Comparison of ENCODE assay signal across 1 cellular context in the genomic region with DNA sequence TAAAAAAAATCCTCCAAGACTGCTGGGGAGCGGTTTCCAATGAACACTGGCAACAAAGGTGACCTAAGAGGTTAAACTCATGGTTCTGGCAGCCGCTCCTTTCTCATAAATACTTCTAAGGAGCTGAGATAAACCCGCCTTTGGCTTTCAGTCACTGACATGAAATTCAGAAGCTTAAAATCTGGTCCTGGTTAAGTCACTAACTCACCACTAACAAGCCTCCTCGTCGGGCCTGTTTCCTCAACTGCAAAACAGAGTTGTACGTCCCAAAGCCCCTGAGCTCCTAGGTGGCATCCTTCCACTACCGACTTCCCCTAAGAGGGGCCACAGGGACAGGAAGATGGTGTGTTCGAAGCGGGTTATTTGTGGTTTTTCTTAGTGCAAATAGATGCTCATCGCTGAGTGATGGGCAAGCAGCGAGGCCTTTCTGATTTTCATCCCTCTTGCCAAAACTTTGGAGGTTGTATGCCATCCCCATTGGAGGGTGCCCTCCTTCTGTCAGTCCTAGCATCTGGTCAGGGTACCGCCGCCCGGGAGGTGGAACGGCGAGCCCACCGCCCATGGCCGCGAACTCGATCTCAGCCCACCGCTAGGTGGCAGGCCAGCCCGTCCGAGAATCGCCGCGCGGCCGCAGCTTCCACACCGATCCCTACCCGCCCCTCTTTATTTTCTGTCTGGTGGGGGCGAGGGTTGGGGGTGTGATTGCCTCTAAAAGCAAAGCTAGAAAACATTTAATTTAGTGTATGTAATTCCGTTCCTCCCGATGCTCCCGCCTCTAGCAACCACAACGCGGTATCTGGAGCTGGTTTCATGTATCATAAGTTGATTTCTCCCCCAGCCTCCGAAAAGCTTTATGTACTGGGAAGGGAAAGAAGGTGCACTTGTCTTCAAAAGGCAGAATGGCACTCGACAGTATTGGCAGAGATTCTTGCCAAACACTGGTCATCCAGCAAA.
A peak's percentile ranks its signal among the peaks of the same experiment; 100 is the strongest.
TF ChIP-seq lines count a peak whose summit lies in the region.

No MANE protein-coding gene starts in this region.

TF ChIP-seq in HepG2, 621 proteins besides CTCF, POLR2A, EP300 and RAD21 (continued from another document and continues in another):
- peak; percentile 58 for TF ChIP-seq ZNF687 (CRISPR knock-in tag; IDR thresholded peaks at IDR 0.05)
- TF ChIP-seq, protein P1, sequence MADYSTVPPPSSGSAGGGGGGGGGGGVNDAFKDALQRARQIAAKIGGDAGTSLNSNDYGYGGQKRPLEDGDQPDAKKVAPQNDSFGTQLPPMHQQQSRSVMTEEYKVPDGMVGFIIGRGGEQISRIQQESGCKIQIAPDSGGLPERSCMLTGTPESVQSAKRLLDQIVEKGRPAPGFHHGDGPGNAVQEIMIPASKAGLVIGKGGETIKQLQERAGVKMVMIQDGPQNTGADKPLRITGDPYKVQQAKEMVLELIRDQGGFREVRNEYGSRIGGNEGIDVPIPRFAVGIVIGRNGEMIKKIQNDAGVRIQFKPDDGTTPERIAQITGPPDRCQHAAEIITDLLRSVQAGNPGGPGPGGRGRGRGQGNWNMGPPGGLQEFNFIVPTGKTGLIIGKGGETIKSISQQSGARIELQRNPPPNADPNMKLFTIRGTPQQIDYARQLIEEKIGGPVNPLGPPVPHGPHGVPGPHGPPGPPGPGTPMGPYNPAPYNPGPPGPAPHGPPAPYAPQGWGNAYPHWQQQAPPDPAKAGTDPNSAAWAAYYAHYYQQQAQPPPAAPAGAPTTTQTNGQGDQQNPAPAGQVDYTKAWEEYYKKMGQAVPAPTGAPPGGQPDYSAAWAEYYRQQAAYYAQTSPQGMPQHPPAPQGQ (CRISPR knock-in tag; IDR thresholded peaks at IDR 0.05; ENCODE audit: borderline replicate concordance), result no peak
- 0 out of 2 replicates have a peak, but pooled peaks have one; percentile 43 for TF ChIP-seq ZNF326 (CRISPR knock-in tag; IDR thresholded peaks at IDR 0.05; ENCODE audit: borderline replicate concordance)
- 0 out of 2 replicates have a peak, but pooled peaks have one; percentile 48 for TF ChIP-seq SALL2 (CRISPR knock-in tag; IDR thresholded peaks at IDR 0.05)
- TF ChIP-seq ZNF414 (CRISPR knock-in tag; IDR thresholded peaks at IDR 0.05), result 0 out of 2 replicates have a peak, but pooled peaks have one; percentile 12
- 0 out of 2 replicates have a peak, but pooled peaks have one; percentile 34 for TF ChIP-seq ARID5B (CRISPR knock-in tag; IDR thresholded peaks at IDR 0.05)
- TF ChIP-seq, protein P2, sequence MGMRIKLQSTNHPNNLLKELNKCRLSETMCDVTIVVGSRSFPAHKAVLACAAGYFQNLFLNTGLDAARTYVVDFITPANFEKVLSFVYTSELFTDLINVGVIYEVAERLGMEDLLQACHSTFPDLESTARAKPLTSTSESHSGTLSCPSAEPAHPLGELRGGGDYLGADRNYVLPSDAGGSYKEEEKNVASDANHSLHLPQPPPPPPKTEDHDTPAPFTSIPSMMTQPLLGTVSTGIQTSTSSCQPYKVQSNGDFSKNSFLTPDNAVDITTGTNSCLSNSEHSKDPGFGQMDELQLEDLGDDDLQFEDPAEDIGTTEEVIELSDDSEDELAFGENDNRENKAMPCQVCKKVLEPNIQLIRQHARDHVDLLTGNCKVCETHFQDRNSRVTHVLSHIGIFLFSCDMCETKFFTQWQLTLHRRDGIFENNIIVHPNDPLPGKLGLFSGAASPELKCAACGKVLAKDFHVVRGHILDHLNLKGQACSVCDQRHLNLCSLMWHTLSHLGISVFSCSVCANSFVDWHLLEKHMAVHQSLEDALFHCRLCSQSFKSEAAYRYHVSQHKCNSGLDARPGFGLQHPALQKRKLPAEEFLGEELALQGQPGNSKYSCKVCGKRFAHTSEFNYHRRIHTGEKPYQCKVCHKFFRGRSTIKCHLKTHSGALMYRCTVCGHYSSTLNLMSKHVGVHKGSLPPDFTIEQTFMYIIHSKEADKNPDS (CRISPR knock-in tag; IDR thresholded peaks at IDR 0.05), result no peak
- TF ChIP-seq KMT2B (CRISPR knock-in tag; IDR thresholded peaks at IDR 0.05), result 0 out of 2 replicates have a peak, but pooled peaks have one; percentile 22
- no peak for TF ChIP-seq ZNF280D (CRISPR knock-in tag; IDR thresholded peaks at IDR 0.05)
- TF ChIP-seq ZNF10 (CRISPR knock-in tag; IDR thresholded peaks at IDR 0.05; ENCODE audit: borderline replicate concordance, low read depth), result no peak
- TF ChIP-seq ZNF720 (CRISPR knock-in tag; IDR thresholded peaks at IDR 0.05), result no peak
- TF ChIP-seq ZGPAT (CRISPR knock-in tag; IDR thresholded peaks at IDR 0.05), result 0 out of 2 replicates have a peak, but pooled peaks have one; percentile 46
- TF ChIP-seq, protein P3, sequence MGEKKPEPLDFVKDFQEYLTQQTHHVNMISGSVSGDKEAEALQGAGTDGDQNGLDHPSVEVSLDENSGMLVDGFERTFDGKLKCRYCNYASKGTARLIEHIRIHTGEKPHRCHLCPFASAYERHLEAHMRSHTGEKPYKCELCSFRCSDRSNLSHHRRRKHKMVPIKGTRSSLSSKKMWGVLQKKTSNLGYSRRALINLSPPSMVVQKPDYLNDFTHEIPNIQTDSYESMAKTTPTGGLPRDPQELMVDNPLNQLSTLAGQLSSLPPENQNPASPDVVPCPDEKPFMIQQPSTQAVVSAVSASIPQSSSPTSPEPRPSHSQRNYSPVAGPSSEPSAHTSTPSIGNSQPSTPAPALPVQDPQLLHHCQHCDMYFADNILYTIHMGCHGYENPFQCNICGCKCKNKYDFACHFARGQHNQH (CRISPR knock-in tag; IDR thresholded peaks at IDR 0.05), result peak; percentile 48; the same call in 1 of the 2 replicates
- 0 out of 2 replicates have a peak, but pooled peaks have one; percentile 12 for TF ChIP-seq MIXL1 (CRISPR knock-in tag; IDR thresholded peaks at IDR 0.05)
- TF ChIP-seq AGO2 (optimal IDR thresholded peaks at IDR 0.05; ENCODE audit: low read depth, low read length), result peak; percentile 85
- TF ChIP-seq ASH2L (IDR thresholded peaks at IDR 0.05; ENCODE audit: insufficient read length, low read depth, low read length), result peak; percentile 78
- peak; percentile 23; the same call in 1 of the 2 replicates for TF ChIP-seq SP4 (CRISPR knock-in tag; IDR thresholded peaks at IDR 0.05)
- peak; percentile 85 to 92; a peak in 3 of 4 replicates for TF ChIP-seq HMGXB4 (CRISPR knock-in tag; IDR thresholded peaks at IDR 0.05; ENCODE audit: borderline replicate concordance in 1 of 2, low read depth in 1 of 2)
- 0 out of 2 replicates have a peak, but pooled peaks have one; percentile 51 for TF ChIP-seq POGK (CRISPR knock-in tag; conservative IDR thresholded peaks at IDR 0.05)
